Comparison of ENCODE assay signal across 9 cellular contexts in genomic region chr2:46275995-46276394, GRCh38. TPM values are rescaled to one million over a fixed set of nuclear protein-coding genes. Genes with fewer than 3 reads are reported as not detected.
DNase-seq lines count a peak whose midpoint lies in the region; ATAC-seq and TF ChIP-seq lines count a peak whose summit lies in the region.
"Had no signal": no experiment of that assay in that cellular context is flagged by ENCODE, and none has a peak within 500 bp of the region (broad histone marks: within the 10 kb centered on the region; RNA-seq: fewer than 3 reads in every experiment).

No MANE protein-coding gene starts in this region.

- no peak overlapping the region for H2AFZ ChIP-seq in hepatocyte

- H3K4me1 ChIP-seq in testis, result no peaks in the 10 kb centered on the region
- H3K4me1 ChIP-seq in hepatocyte (ENCODE audit: insufficient read depth), result peaks cover 5% of the 10 kb centered on the region

- peak; percentile 64 for ATAC-seq in left lobe of liver
- ATAC-seq in GM18909 (IDR thresholded peaks at IDR 0.05; ENCODE audit: poor library complexity, unreplicated experiment), result no peak

- H3K4me3 ChIP-seq in choroid plexus epithelial cell (ENCODE audit: low read depth, low read length), result peak overlapping the region; percentile 24
- H3K4me3 ChIP-seq in testis, result no peak overlapping the region
- no peak overlapping the region for H3K4me3 ChIP-seq in hepatocyte

- H4K20me1 ChIP-seq in hepatocyte (ENCODE audit: insufficient read depth, poor library complexity, severe bottlenecking), result no peaks in the 10 kb centered on the region

- DNase-seq in choroid plexus epithelial cell (ENCODE audit: low read depth) (peak; percentile 59), left lobe of liver (ENCODE audit: low spot score) (peak; percentile 61), testis (peak; percentile 38), hepatocyte (ENCODE audit: low spot score) (no peak), AG08396 (ENCODE audit: low spot score) (no peak), endothelial cell (ENCODE audit: low spot score) (no peak)
- DNase-seq: NCI-H187 treated with DMSO at 0.1 percent for 48 hours had no signal

- peaks cover 6% of the 10 kb centered on the region for H3K36me3 Mint-ChIP-seq in endothelial cell (ENCODE audit: low read depth, unreplicated experiment)

- no peaks in the 10 kb centered on the region for H3K9me2 ChIP-seq in hepatocyte (replicated peaks; ENCODE audit: insufficient read depth)

- H3K4me2 ChIP-seq in hepatocyte, result no peak overlapping the region

- no peak overlapping the region for H3K27ac ChIP-seq in testis
- no peak overlapping the region for H3K27ac ChIP-seq in hepatocyte

- H3K9me3 Mint-ChIP-seq in endothelial cell (ENCODE audit: unreplicated experiment), result no peaks in the 10 kb centered on the region

- WGBS in testis, 2 donors, result 42 to 46% methylated on average over 5 to 20 of the region's 20 CpGs
- 70% methylated on average over 20 of the region's 20 CpGs for WGBS in hepatocyte (ENCODE audit: low lambda C conversion rate, missing lambda C conversion rate)

- H3K4me3 Mint-ChIP-seq in endothelial cell (ENCODE audit: unreplicated experiment), result no peak overlapping the region

- peaks cover 33% of the 10 kb centered on the region for H3K4me1 Mint-ChIP-seq in endothelial cell (ENCODE audit: unreplicated experiment)

- H3K79me2 ChIP-seq in hepatocyte, result no peaks in the 10 kb centered on the region

- TF ChIP-seq POLR2A in testis (IDR thresholded peaks at IDR 0.05), result no peak

- H3K27ac Mint-ChIP-seq in endothelial cell (ENCODE audit: unreplicated experiment), result no peak overlapping the region

- intact Hi-C loops in testis (cut with DNase I; ENCODE audit: low total_unique reads), result no loop called here

- H3K27me3 ChIP-seq in testis, result no peaks in the 10 kb centered on the region
- no peaks in the 10 kb centered on the region for H3K27me3 ChIP-seq in hepatocyte

- H3K27me3 Mint-ChIP-seq in endothelial cell (ENCODE audit: unreplicated experiment), result peaks cover 4% of the 10 kb centered on the region

- TF ChIP-seq CTCF in choroid plexus epithelial cell (conservative IDR thresholded peaks at IDR 0.05; ENCODE audit: low read depth, low read length), result no peak
- no peak for TF ChIP-seq CTCF in testis (IDR thresholded peaks at IDR 0.05)
- no peak for TF ChIP-seq CTCF in hepatocyte (IDR thresholded peaks at IDR 0.05; ENCODE audit: poor library complexity)
- TF ChIP-seq CTCF in endothelial cell (IDR thresholded peaks at IDR 0.05; ENCODE audit: unreplicated experiment), result no peak

- H3K9me3 ChIP-seq in testis (no peaks in the 10 kb centered on the region), hepatocyte (ENCODE audit: low read depth) (no peaks in the 10 kb centered on the region)

- H3K36me3 ChIP-seq in testis (ENCODE audit: low read depth, missing control alignments), result no peaks in the 10 kb centered on the region
- no peaks in the 10 kb centered on the region for H3K36me3 ChIP-seq in hepatocyte (replicated peaks; ENCODE audit: insufficient read depth, low read depth)

TF ChIP-seq in PFSK-1, 5 proteins besides CTCF, POLR2A, EP300 and RAD21:
- TF ChIP-seq FOXP2 (optimal IDR thresholded peaks at IDR 0.05; ENCODE audit: borderline replicate concordance, extremely low read depth, extremely low read length, insufficient read depth) (peak; percentile 74), REST (IDR thresholded peaks at IDR 0.05; ENCODE audit: insufficient read depth in 1 of 2, low read depth in 2 of 2, low read length in 2 of 2) (no peak), SIN3A (IDR thresholded peaks at IDR 0.05; ENCODE audit: borderline replicate concordance, insufficient read depth, low read length) (no peak)

RNA-seq across cellular contexts. Expression of gene EPAS1, which starts 21.2 kb away (rescaled TPM):
- polyA plus RNA-seq in PFSK-1 (2012; ENCODE audit: insufficient read length, low read depth), result 236 TPM
- total RNA-seq in left lobe of liver (127 TPM), testis (100 to 1,000 TPM; 142 to 158 TPM), hepatocyte (98.3 and 112 TPM in 2 replicates), endothelial cell (ENCODE audit: unreplicated experiment) (280 TPM)
- polyA plus RNA-seq in testis (ENCODE audit: insufficient read depth, low read depth, low replicate concordance) (93.9 TPM), hepatocyte (111 and 115 TPM in 2 replicates)

Comparison
In these comparisons a context has a peak if more than half of its experiments do, and no peak if none do; other contexts are left out.
1. DNase-seq: peak in choroid plexus epithelial cell (single experiment), left lobe of liver (single experiment) and testis (single experiment); none in hepatocyte (single experiment), AG08396 (single experiment) and endothelial cell (single experiment).